Comparison of ENCODE assay signal across 13 cellular contexts in genomic region chr11:134242376-134242775, GRCh38. TPM values are rescaled to one million over a fixed set of nuclear protein-coding genes. Genes with fewer than 3 reads are reported as not detected.
DNase-seq lines count a peak whose midpoint lies in the region; ATAC-seq and TF ChIP-seq lines count a peak whose summit lies in the region.
"Had no signal": no experiment of that assay in that cellular context is flagged by ENCODE, and none has a peak within 500 bp of the region (broad histone marks: within the 10 kb centered on the region; RNA-seq: fewer than 3 reads in every experiment).

No MANE protein-coding gene starts in this region.

- H2BK15ac ChIP-seq in mesenchymal stem cell (ENCODE audit: low read depth, poor library complexity, severe bottlenecking) = no peak overlapping the region

- peak overlapping the region; percentile 31 for H4K91ac ChIP-seq in mesenchymal stem cell (ENCODE audit: low read length)

- TF ChIP-seq CTCF in GM23338 (conservative IDR thresholded peaks at IDR 0.05; ENCODE audit: low read depth in 2 of 2) = no peak

- DNase-seq in GM23338 (ENCODE audit: low spot score) (no peak), NCI-H69 (lab: John Stamatoyannopoulos, UW) (peak; percentile 60), mesenchymal stem cell (no peak), Karpas-422 (no peak)
- DNase-seq: C1 segment of cervical spinal cord; H7; NCI-H2029 treated with DMSO at 0.1 percent for 48 hours; NCI-H2227 treated with DMSO at 0.1 percent for 48 hours; NCI-H524 treated with DMSO at 0.1 percent for 48 hours; NK-92 treated with Interleukin-12 subunit alpha and Interleukin-12 subunit beta, amount 100 ng/mL, for 24 hours; SW 1271 had no signal

- H2AFZ ChIP-seq in GM23338 = no peak overlapping the region
- no peak overlapping the region for H2AFZ ChIP-seq in mesenchymal stem cell (ENCODE audit: low read depth, low read length)
- no peak overlapping the region for H2AFZ ChIP-seq in Karpas-422 (ENCODE audit: low read length)

- peaks cover 9% of the 10 kb centered on the region; the same call in 2 of the 3 replicates for H3K4me1 Mint-ChIP-seq in GM23338

- H3K18ac ChIP-seq in mesenchymal stem cell (ENCODE audit: low read depth in 1 of 2, low read length in 2 of 2) = no peak overlapping the region

- WGBS in mesenchymal stem cell = 93% methylated on average over 8 of the region's 9 CpGs

- no peak overlapping the region for H3K9ac ChIP-seq in mesenchymal stem cell (ENCODE audit: low read length)
- H3K9ac ChIP-seq in Karpas-422 (ENCODE audit: low read length) = no peak overlapping the region

- H3K27me3 Mint-ChIP-seq in GM23338 (ENCODE audit: insufficient read depth, low read depth, poor library complexity) = no peaks in the 10 kb centered on the region

- H3K4me3 Mint-ChIP-seq in GM23338 = no peak overlapping the region

- peaks cover 19% of the 10 kb centered on the region for H3K79me1 ChIP-seq in mesenchymal stem cell (replicated peaks; ENCODE audit: low read length, poor library complexity, severe bottlenecking)

- H3K4ac ChIP-seq in mesenchymal stem cell (ENCODE audit: low read depth in 1 of 2, low read length in 2 of 2) = no peak overlapping the region

- H3K36me3 Mint-ChIP-seq in GM23338 (ENCODE audit: low read depth) = peaks cover 22% of the 10 kb centered on the region

- no peaks in the 10 kb centered on the region for H3K9me3 Mint-ChIP-seq in GM23338

- H3K9me2 ChIP-seq in GM23338 (ENCODE audit: insufficient read depth) (no peaks in the 10 kb centered on the region), Karpas-422 (replicated peaks; ENCODE audit: insufficient read depth, low read length) (no peaks in the 10 kb centered on the region)

- H4K20me1 ChIP-seq in GM23338 (replicated peaks; ENCODE audit: insufficient read depth) (no peaks in the 10 kb centered on the region), Karpas-422 (ENCODE audit: insufficient read depth, low read depth, low read length) (no peaks in the 10 kb centered on the region)

- H2BK12ac ChIP-seq in mesenchymal stem cell (ENCODE audit: low read length in 2 of 2) = no peak overlapping the region

- H3K27me3 ChIP-seq in GM23338 (ENCODE audit: insufficient read depth) = no peaks in the 10 kb centered on the region
- no peaks in the 10 kb centered on the region for H3K27me3 ChIP-seq in mesenchymal stem cell (ENCODE audit: control insufficient read depth in 1 of 2, insufficient read depth in 1 of 2, low read length in 2 of 2)
- H3K27me3 ChIP-seq in Karpas-422 (ENCODE audit: low read length) = no peaks in the 10 kb centered on the region
- H3K27me3 ChIP-seq: SJSA1 had no signal

- H2AK5ac ChIP-seq in mesenchymal stem cell (ENCODE audit: low read length, severe bottlenecking) = no peak overlapping the region

- H3K27ac ChIP-seq in GM23338 (ENCODE audit: low read depth) (no peak overlapping the region), mesenchymal stem cell (ENCODE audit: low read length, poor library complexity, severe bottlenecking) (no peak overlapping the region), Karpas-422 (ENCODE audit: low read length) (no peak overlapping the region)
- H3K27ac ChIP-seq: SJSA1 had no signal

- no peak overlapping the region for H3K23ac ChIP-seq in mesenchymal stem cell (ENCODE audit: low read length in 2 of 2)

- H4K8ac ChIP-seq in mesenchymal stem cell (ENCODE audit: low read length) = no peak overlapping the region

- no peaks in the 10 kb centered on the region for H3K79me2 ChIP-seq in GM23338 (replicated peaks; ENCODE audit: insufficient read depth)
- no peaks in the 10 kb centered on the region for H3K79me2 ChIP-seq in Karpas-422 (ENCODE audit: low read length)

- H3K9me3 ChIP-seq in mesenchymal stem cell (ENCODE audit: control insufficient read depth, low read length) = no peaks in the 10 kb centered on the region
- H3K9me3 ChIP-seq in Karpas-422 (ENCODE audit: low read length) = no peaks in the 10 kb centered on the region
- H3K9me3 ChIP-seq: SJSA1 had no signal

- no peak overlapping the region for H2BK120ac ChIP-seq in mesenchymal stem cell (ENCODE audit: low read depth, low read length)

- no peak overlapping the region for H3K14ac ChIP-seq in mesenchymal stem cell (ENCODE audit: low read length in 2 of 2)

- H3K4me3 ChIP-seq in GM23338 (no peak overlapping the region), mesenchymal stem cell (ENCODE audit: insufficient read depth in 1 of 2, low read depth in 1 of 2, low read length in 2 of 2) (no peak overlapping the region), Karpas-422 (ENCODE audit: low read length) (no peak overlapping the region)
- H3K4me3 ChIP-seq: SJSA1 had no signal

- ATAC-seq in GM23338 = peak; percentile 21; the same call in 1 of the 3 replicates
- ATAC-seq in HG03460 (IDR thresholded peaks at IDR 0.05; ENCODE audit: unreplicated experiment) = no peak

- no peak overlapping the region for H3K27ac Mint-ChIP-seq in GM23338

- no peak overlapping the region for H2BK5ac ChIP-seq in mesenchymal stem cell (ENCODE audit: low read depth, low read length, poor library complexity, severe bottlenecking)

- H3F3A ChIP-seq in GM23338 (replicated peaks; ENCODE audit: low read depth) = no peaks in the 10 kb centered on the region

- H3K36me3 ChIP-seq in GM23338 (ENCODE audit: insufficient read depth) = 0 out of 2 replicates have a peak, but pooled peaks cover 3% of the 10 kb centered on the region
- H3K36me3 ChIP-seq in mesenchymal stem cell (ENCODE audit: control insufficient read depth in 1 of 2, insufficient read depth in 2 of 2, low read depth in 1 of 2, low read length in 2 of 2) = peaks cover 71 to 86% of the 10 kb centered on the region in 2 experiments
- H3K36me3 ChIP-seq in Karpas-422 (ENCODE audit: insufficient read depth, low read length) = no peaks in the 10 kb centered on the region
- H3K36me3 ChIP-seq: SJSA1 had no signal

- H3K4me2 ChIP-seq in GM23338 = no peak overlapping the region
- H3K4me2 ChIP-seq in mesenchymal stem cell (ENCODE audit: low read length, poor library complexity, severe bottlenecking) = no peak overlapping the region
- no peak overlapping the region for H3K4me2 ChIP-seq in Karpas-422 (ENCODE audit: low read depth, low read length, poor library complexity, severe bottlenecking)

- H3K4me1 ChIP-seq in GM23338 (ENCODE audit: insufficient read depth) (no peaks in the 10 kb centered on the region), mesenchymal stem cell (ENCODE audit: control insufficient read depth, insufficient read depth, low read depth, low read length) (no peaks in the 10 kb centered on the region), Karpas-422 (ENCODE audit: low read length) (no peaks in the 10 kb centered on the region)
- H3K4me1 ChIP-seq: SJSA1 had no signal

TF ChIP-seq in GM23338, 12 proteins besides CTCF, POLR2A, EP300 and RAD21 (continues in another document):
- no peak for TF ChIP-seq CREB1 (CRISPR knock-in tag; IDR thresholded peaks at IDR 0.05; ENCODE audit: low read depth)
- no peak for TF ChIP-seq ZNF331 (CRISPR knock-in tag; IDR thresholded peaks at IDR 0.05; ENCODE audit: low read depth)

RNA-seq across cellular contexts. Expression of gene THYN1, which starts 10.8 kb away (rescaled TPM):
- total RNA-seq in GM23338 (2014; rRNA removed; shearing (Covaris generic)) = 91.0 and 116 TPM in 2 replicates
- 183 and 216 TPM in 2 replicates for polyA plus RNA-seq in GM23338 (2016; fragmentation: Nextera tagmentation; extraction: Ambion mirVana)
- polyA plus RNA-seq in mesenchymal stem cell (2013, experiment 1 of 2) = 42.7 TPM
- polyA plus RNA-seq in mesenchymal stem cell (2013, experiment 2 of 2) = 42.4 TPM
- 30.0 and 54.0 TPM in 2 replicates for total RNA-seq in Karpas-422 (2014; rRNA removed; shearing (Covaris generic); ENCODE audit: low replicate concordance)

RNA-seq across cellular contexts. Expression of gene ACAD8, which starts 11.0 kb away (rescaled TPM):
- total RNA-seq in GM23338 (2014; rRNA removed; shearing (Covaris generic)) = 62.3 and 65.4 TPM in 2 replicates
- 42.8 and 43.2 TPM in 2 replicates for polyA plus RNA-seq in GM23338 (2016; fragmentation: Nextera tagmentation; extraction: Ambion mirVana)
- 12.4 TPM for polyA plus RNA-seq in mesenchymal stem cell (2013, experiment 1 of 2)
- 12.3 TPM for polyA plus RNA-seq in mesenchymal stem cell (2013, experiment 2 of 2)
- total RNA-seq in Karpas-422 (2014; rRNA removed; shearing (Covaris generic); ENCODE audit: low replicate concordance) = 9.6 and 9.9 TPM in 2 replicates

RNA-seq across cellular contexts. Expression of gene VPS26B, which starts 17.9 kb away (rescaled TPM):
- total RNA-seq in GM23338 (2014; rRNA removed; shearing (Covaris generic)) = 29.1 and 30.3 TPM in 2 replicates
- polyA plus RNA-seq in GM23338 (2016; fragmentation: Nextera tagmentation; extraction: Ambion mirVana) = 9.2 and 10.1 TPM in 2 replicates
- polyA plus RNA-seq in mesenchymal stem cell (2013, experiment 1 of 2) = 35.7 TPM
- polyA plus RNA-seq in mesenchymal stem cell (2013, experiment 2 of 2) = 35.5 TPM
- 7.9 and 11.2 TPM in 2 replicates for total RNA-seq in Karpas-422 (2014; rRNA removed; shearing (Covaris generic); ENCODE audit: low replicate concordance)

RNA-seq across cellular contexts. Expression of gene NCAPD3, which starts 18.6 kb away (rescaled TPM):
- total RNA-seq in GM23338 (2014; rRNA removed; shearing (Covaris generic)) = 48.9 and 49.8 TPM in 2 replicates
- 32.1 and 37.1 TPM in 2 replicates for polyA plus RNA-seq in GM23338 (2016; fragmentation: Nextera tagmentation; extraction: Ambion mirVana)
- polyA plus RNA-seq in mesenchymal stem cell (2013, experiment 1 of 2) = 6.7 TPM
- polyA plus RNA-seq in mesenchymal stem cell (2013, experiment 2 of 2) = 6.5 TPM
- 19.5 and 22.0 TPM in 2 replicates for total RNA-seq in Karpas-422 (2014; rRNA removed; shearing (Covaris generic); ENCODE audit: low replicate concordance)

RNA-seq across cellular contexts. Expression of gene GLB1L3, which starts 33.8 kb away (rescaled TPM):
- total RNA-seq in GM23338 (2014; rRNA removed; shearing (Covaris generic)) = 33.1 and 35.9 TPM in 2 replicates
- 27.1 and 28.8 TPM in 2 replicates for polyA plus RNA-seq in GM23338 (2016; fragmentation: Nextera tagmentation; extraction: Ambion mirVana)
- polyA plus RNA-seq in mesenchymal stem cell (2013, experiment 1 of 2) = not detected
- polyA plus RNA-seq in mesenchymal stem cell (2013, experiment 2 of 2) = not detected
- not detected in 2 replicates for total RNA-seq in Karpas-422 (2014; rRNA removed; shearing (Covaris generic); ENCODE audit: low replicate concordance)
- total RNA-seq: SJSA1 had no signal
